Comparison of ENCODE assay signal across 1 cellular context in genomic region chr2:65425276-65425675, GRCh38.
TF ChIP-seq lines count a peak whose summit lies in the region.

No MANE protein-coding gene starts in this region.

TF ChIP-seq in HepG2, 621 proteins besides CTCF, POLR2A, EP300 and RAD21 (continued from another document):
- TF ChIP-seq PPARG (CRISPR knock-in tag; conservative IDR thresholded peaks at IDR 0.05) (peak; percentile 79), PAXIP1 (CRISPR knock-in tag; conservative IDR thresholded peaks at IDR 0.05) (peak; percentile 20; the same call in 1 of the 2 replicates), ZBTB34 (CRISPR knock-in tag; IDR thresholded peaks at IDR 0.05) (no peak), DR1 (CRISPR knock-in tag; IDR thresholded peaks at IDR 0.05) (no peak), REXO4 (CRISPR knock-in tag; IDR thresholded peaks at IDR 0.05; ENCODE audit: borderline replicate concordance) (no peak)
